In genomic region chr19:43300876-43301765, GRCh38 we compare ENCODE assay signal across 25 cellular contexts. TPM values are rescaled to one million over a fixed set of nuclear protein-coding genes. Genes with fewer than 3 reads are reported as not detected.
"Had no signal": no experiment of that assay in that cellular context is flagged by ENCODE, and none has a peak within 500 bp of the region (broad histone marks: within the 10 kb centered on the region; RNA-seq: fewer than 3 reads in every experiment).

No MANE protein-coding gene starts in this region.

- ATAC-seq: activated CD4-positive, CD25-positive, alpha-beta regulatory T cell treated with anti-CD3 and anti-CD28 coated beads, Interleukin-2, amount 50 U/mL, for 24 hours; effector memory CD8-positive, alpha-beta T cell; left lung; natural killer cell treated with Interleukin-12 subunit alpha and Interleukin-12 subunit beta and Interleukin-15 and Interleukin-18, amount 100 ng/mL, for 72 hours; pancreas; right lobe of liver had no signal

- DNase-seq: activated CD4-positive, alpha-beta T cell treated with anti-CD3 and anti-CD28 coated beads, Interleukin-2, amount 50 U/mL, for 1 hour; activated CD8-positive, alpha-beta memory T cell treated with anti-CD3 and anti-CD28 coated beads, Interleukin-2, amount 50 U/mL, for 4 hours; activated effector memory CD4-positive, alpha-beta T cell treated with Interleukin-2 at 50 U/mL for 16 hours; activated naive CD4-positive, alpha-beta T cell treated with anti-CD3 and anti-CD28 coated beads, Interleukin-2, amount 50 U/mL, for 16 hours; activated T-cell treated with anti-CD3 and anti-CD28 coated beads, Interleukin-2, amount 50 U/mL, for 48 hours; effector memory CD8-positive, alpha-beta T cell; head of caudate nucleus; left lung; pancreas; right lobe of liver; stimulated activated CD4-positive, alpha-beta T cell treated with anti-CD3 and anti-CD28 coated beads, Interleukin-4, amount 100 ng/mL, for 1 hour; stomach; trophoblast cell had no signal

- H3K36me3 Mint-ChIP-seq: mesothelial cell of epicardium; natural killer cell treated with Interleukin-12 subunit alpha and Interleukin-12 subunit beta and Interleukin-15 and Interleukin-18, amount 100 ng/mL, for 72 hours had no signal

- H3K4me3 Mint-ChIP-seq: dendritic cell treated with granulocyte-macrophage colony-stimulating factor and Interleukin-4, amounts not matched to agents 40 ng/mL and 50 ng/mL, for 4 days; effector memory CD8-positive, alpha-beta T cell; mesothelial cell of epicardium; natural killer cell treated with Interleukin-12 subunit alpha and Interleukin-12 subunit beta and Interleukin-15 and Interleukin-18, amount 100 ng/mL, for 72 hours had no signal

- H3K4me1 Mint-ChIP-seq: mesothelial cell of epicardium had no signal

- H3K9me3 Mint-ChIP-seq: dendritic cell treated with granulocyte-macrophage colony-stimulating factor and Interleukin-4, amounts not matched to agents 40 ng/mL and 50 ng/mL, for 4 days; effector memory CD8-positive, alpha-beta T cell; natural killer cell treated with Interleukin-12 subunit alpha and Interleukin-12 subunit beta and Interleukin-15 and Interleukin-18, amount 100 ng/mL, for 72 hours had no signal

- H3K27ac Mint-ChIP-seq: dendritic cell treated with granulocyte-macrophage colony-stimulating factor and Interleukin-4, amounts not matched to agents 40 ng/mL and 50 ng/mL, for 4 days; effector memory CD8-positive, alpha-beta T cell; mesothelial cell of epicardium; natural killer cell treated with Interleukin-12 subunit alpha and Interleukin-12 subunit beta and Interleukin-15 and Interleukin-18, amount 100 ng/mL, for 72 hours had no signal

- H3K27me3 Mint-ChIP-seq: dendritic cell treated with granulocyte-macrophage colony-stimulating factor and Interleukin-4, amounts not matched to agents 40 ng/mL and 50 ng/mL, for 4 days had no signal

RNA-seq across cellular contexts. Expression of gene PSG9, which starts 31.8 kb away (rescaled TPM):
- total RNA-seq: chondrocyte; frontal cortex; left lung; lung microvascular endothelial cell; mesothelial cell of epicardium; natural killer cell treated with Interleukin-12 subunit alpha and Interleukin-12 subunit beta and Interleukin-15 and Interleukin-18, amount 100 ng/mL, for 72 hours; pulmonary artery endothelial cell; right lobe of liver; smooth muscle cell; stomach; T-helper 2 cell treated with Interferon-gamma antibody and Interleukin-4, amounts not matched to agents 100 ng/mL and 5 ng/mL, for 36 hours; temporal lobe; vagina had no signal

RNA-seq across cellular contexts. Expression of gene CD177, which starts 52.4 kb away (rescaled TPM):
- total RNA-seq: chondrocyte; mesothelial cell of epicardium; natural killer cell treated with Interleukin-12 subunit alpha and Interleukin-12 subunit beta and Interleukin-15 and Interleukin-18, amount 100 ng/mL, for 72 hours; pulmonary artery endothelial cell; smooth muscle cell; T-helper 2 cell treated with Interferon-gamma antibody and Interleukin-4, amounts not matched to agents 100 ng/mL and 5 ng/mL, for 36 hours; vagina had no signal
